ENCODE assay signal across 27 cellular contexts in genomic region chr14:26424537-26424936, GRCh38.
"Had no signal": no experiment of that assay in that cellular context is flagged by ENCODE, and none has a peak within 500 bp of the region (broad histone marks: within the 10 kb centered on the region; RNA-seq: fewer than 3 reads in every experiment).

No MANE protein-coding gene starts in this region.

- H3K27ac ChIP-seq: stomach, suprapubic skin, testis, thoracic aorta, thyroid gland, tibial artery, tibial nerve, transverse colon, upper lobe of left lung, upper lobe of right lung, uterus, vagina had no signal

- H3K4me3 ChIP-seq: stomach, suprapubic skin, testis, thoracic aorta, thyroid gland, tibial artery, tibial nerve, transverse colon, upper lobe of left lung, upper lobe of right lung, uterus, vagina had no signal

- H3K4me1 ChIP-seq: stomach, suprapubic skin, testis, thyroid gland, transverse colon, upper lobe of left lung, upper lobe of right lung, uterus had no signal

- H3K9me3 ChIP-seq: stomach, suprapubic skin, testis, thoracic aorta, thyroid gland, tibial artery, tibial nerve, transverse colon, upper lobe of left lung, upper lobe of right lung, uterus, vagina had no signal

- ATAC-seq: stimulated activated effector memory CD8-positive, alpha-beta T cell treated with anti-CD3 and anti-CD28 coated beads, Interleukin-12 subunit alpha, Interleukin-12 subunit beta, amount 100 ng/mL, for 72 hours; stimulated activated memory B cell treated with anti-CD40 and anti-IgM and Interleukin-4, amounts not matched to agents 10 μg/mL and 1 μg/mL and 100 μg/mL, for 72 hours; stimulated activated naive B cell treated with anti-CD40 and anti-IgM and Interleukin-4, amounts not matched to agents 10 μg/mL and 1 μg/mL and 100 μg/mL, for 72 hours; stimulated activated naive CD8-positive, alpha-beta T cell treated with anti-CD3 and anti-CD28 coated beads, Interleukin-15, amount 100 ng/mL, for 72 hours; stimulated activated naive CD8-positive, alpha-beta T cell treated with anti-CD3 and anti-CD28 coated beads, Interleukin-15, Interleukin-2, amounts not matched to agents 100 U/mL and 50 U/mL, for 24 hours; upper lobe of right lung had no signal

- H3K27me3 ChIP-seq: stomach, suprapubic skin, testis, thyroid gland, tibial artery, tibial nerve, transverse colon, upper lobe of left lung, upper lobe of right lung, uterus, vagina had no signal

- H3K36me3 ChIP-seq: stomach, suprapubic skin, thoracic aorta, thyroid gland, tibial artery, tibial nerve, transverse colon, upper lobe of left lung, upper lobe of right lung, uterus, vagina had no signal

- DNase-seq: stimulated activated CD4-positive, alpha-beta T cell treated with anti-CD3 and anti-CD28 coated beads, Interleukin-2, amount 100 ng/mL, for 48 hours; stimulated activated CD4-positive, alpha-beta T cell treated with anti-CD3 and anti-CD28 coated beads, Interleukin-4, amount 100 ng/mL, for 1 hour; stimulated activated CD4-positive, alpha-beta T cell treated with anti-CD3 and anti-CD28 coated beads, Interleukin-4, amount 100 ng/mL, for 24 hours; stimulated activated CD4-positive, alpha-beta T cell treated with anti-CD3 and anti-CD28 coated beads, Interleukin-4, amount 100 ng/mL, for 4 hours; stimulated activated CD8-positive, alpha-beta memory T cell treated with anti-CD3 and anti-CD28 coated beads, Interleukin-4, amount 100 ng/mL, for 48 hours; stimulated activated naive B cell treated with anti-CD40 and anti-IgM and Interleukin-4, amounts not matched to agents 10 μg/mL and 1 μg/mL and 100 μg/mL, for 72 hours; stimulated activated naive CD4-positive, alpha-beta T cell; stimulated activated naive CD4-positive, alpha-beta T cell treated with Interleukin-2 at 50 U/mL for 16 hours; stimulated activated naive CD8-positive, alpha-beta T cell treated with anti-CD3 and anti-CD28 coated beads, Interleukin-15, amount 100 ng/mL, for 72 hours; stimulated activated naive CD8-positive, alpha-beta T cell treated with anti-CD3 and anti-CD28 coated beads, Interleukin-15, Interleukin-2, amounts not matched to agents 100 U/mL and 50 U/mL, for 24 hours; stomach; substantia nigra; testis; thyroid gland; tibial artery; transverse colon; trophoblast cell; upper lobe of left lung; upper lobe of right lung; uterus had no signal

- FAIRE-seq: urothelium cell line had no signal
